ENCODE assay signal across 8 cellular contexts in genomic region chr6:32242318-32242813, GRCh38. TPM values are rescaled to one million over a fixed set of nuclear protein-coding genes. Genes with fewer than 3 reads are reported as not detected.
DNase-seq lines count a peak whose midpoint lies in the region; ATAC-seq, FAIRE-seq and TF ChIP-seq lines count a peak whose summit lies in the region.
"Not testable (repeated sequence)": the region's sequence is repeated elsewhere in the genome, so short reads cannot be mapped to it uniquely, and the experiment has no call there.

No MANE protein-coding gene starts in this region.

- H3K4me3 Mint-ChIP-seq in T-helper 1 cell treated with Interleukin-12 subunit alpha and Interleukin-12 subunit beta and Interleukin-4 antibody, amounts not matched to agents 30 μg/mL and 1 μg/mL, for 36 hours; activated CD4-positive, alpha-beta T cell treated with anti-CD3 and anti-CD28 coated beads, Interleukin-2, amount 10 ng/mL, durations not matched to agents 24 days and 14 days; activated naive CD4-positive, alpha-beta T cell treated with anti-CD3 and anti-CD28 coated beads, Interleukin-2, amount 50 U/mL, for 24 hours; stimulated activated memory B cell treated with anti-CD40 and anti-IgM and Interleukin-4, amounts not matched to agents 10 μg/mL and 1 μg/mL and 100 μg/mL, for 72 hours: not testable (repeated sequence)

- H3K9me3 ChIP-seq in HEK293 (ENCODE audit: control insufficient read depth, insufficient read depth, low read depth, low read length); Karpas-422 (ENCODE audit: low read length); K562 (replicated peaks; ENCODE audit: control insufficient read depth, insufficient read depth, low read depth, low read length); neutrophil: not testable (repeated sequence)

- H3K36me3 ChIP-seq in HEK293 (ENCODE audit: control insufficient read depth in 2 of 2, insufficient read depth in 1 of 2, low read length in 2 of 2); Karpas-422 (ENCODE audit: insufficient read depth, low read length); K562 (ENCODE audit: control insufficient read depth, insufficient read depth, low read length); neutrophil: not testable (repeated sequence)

- not testable (repeated sequence) for FAIRE-seq in K562 (lab: Jason Lieb, UNC)

- intact Hi-C loops in activated CD4-positive, alpha-beta T cell treated with anti-CD3 and anti-CD28 coated beads, Interleukin-2, amount 10 ng/mL, durations not matched to agents 24 days and 14 days (cut with micrococcal nuclease): loop anchor here (10.0 kb wide), 1 partner anchor 552 kb away; no protein-coding TSS in a partner anchor
- intact Hi-C loops in K562 (cut with micrococcal nuclease): not testable (repeated sequence)

- TF ChIP-seq POLR2A in K562 (conservative IDR thresholded peaks at IDR 0.05): not testable (repeated sequence)

- 13% methylated on average over 4 of the region's 4 CpGs for WGBS in K562 (ENCODE audit: insufficient coverage, low coverage, missing lambda C conversion rate)

- H3K4me1 Mint-ChIP-seq in T-helper 1 cell treated with Interleukin-12 subunit alpha and Interleukin-12 subunit beta and Interleukin-4 antibody, amounts not matched to agents 30 μg/mL and 1 μg/mL, for 36 hours (ENCODE audit: low read depth): peaks cover 19% of the 10 kb centered on the region
- H3K4me1 Mint-ChIP-seq in activated CD4-positive, alpha-beta T cell treated with anti-CD3 and anti-CD28 coated beads, Interleukin-2, amount 10 ng/mL, durations not matched to agents 24 days and 14 days: peaks cover 24% of the 10 kb centered on the region
- peaks cover 16% of the 10 kb centered on the region for H3K4me1 Mint-ChIP-seq in activated naive CD4-positive, alpha-beta T cell treated with anti-CD3 and anti-CD28 coated beads, Interleukin-2, amount 50 U/mL, for 24 hours
- H3K4me1 Mint-ChIP-seq in stimulated activated memory B cell treated with anti-CD40 and anti-IgM and Interleukin-4, amounts not matched to agents 10 μg/mL and 1 μg/mL and 100 μg/mL, for 72 hours: peaks cover 39% of the 10 kb centered on the region

- H3K36me3 Mint-ChIP-seq in T-helper 1 cell treated with Interleukin-12 subunit alpha and Interleukin-12 subunit beta and Interleukin-4 antibody, amounts not matched to agents 30 μg/mL and 1 μg/mL, for 36 hours (ENCODE audit: low read depth); activated CD4-positive, alpha-beta T cell treated with anti-CD3 and anti-CD28 coated beads, Interleukin-2, amount 10 ng/mL, durations not matched to agents 24 days and 14 days (ENCODE audit: low read depth); activated naive CD4-positive, alpha-beta T cell treated with anti-CD3 and anti-CD28 coated beads, Interleukin-2, amount 50 U/mL, for 24 hours; stimulated activated memory B cell treated with anti-CD40 and anti-IgM and Interleukin-4, amounts not matched to agents 10 μg/mL and 1 μg/mL and 100 μg/mL, for 72 hours: not testable (repeated sequence)

- H4K20me1 ChIP-seq in Karpas-422 (ENCODE audit: insufficient read depth, low read depth, low read length); K562 (replicated peaks; ENCODE audit: control insufficient read depth, insufficient read depth, low read length): not testable (repeated sequence)

- POLR2A ChIA-PET in HEK293 (lab: Yijun Ruan, JAX): not testable (repeated sequence)
- POLR2A ChIA-PET in K562 (lab: Yijun Ruan, JAX): interaction anchor here (0.6 kb wide), 1 partner anchor 35 kb away, joined by 3 read pairs; no protein-coding TSS in a partner anchor

- BruUV-seq in K562 (replicated peaks; lab: Mats Ljungman, UMichigan): not testable (repeated sequence)

- not testable (repeated sequence) for TF ChIP-seq CTCF in HEK293 (tag by site-specific recombination; IDR thresholded peaks at IDR 0.05); K562 (IDR thresholded peaks at IDR 0.05 in 2 of 3, conservative IDR thresholded peaks at IDR 0.05 in 1 of 3; ENCODE audit: insufficient read depth in 2 of 3, low read depth in 1 of 3, low read length in 3 of 3); neutrophil (IDR thresholded peaks at IDR 0.05)

- TF ChIP-seq RAD21 in K562 (CRISPR knock-in tag; conservative IDR thresholded peaks at IDR 0.05 in 1 of 2, IDR thresholded peaks at IDR 0.05 in 1 of 2): not testable (repeated sequence)

- H3K79me2 ChIP-seq in Karpas-422 (ENCODE audit: low read length); K562 (ENCODE audit: control insufficient read depth, insufficient read depth, low read length): not testable (repeated sequence)

- CTCF ChIA-PET in HEK293 (lab: Yijun Ruan, JAX): interaction anchor here (0.5 to 0.6 kb wide), 2 partner anchors 13 to 696 kb away, joined by 3 read pairs; partner anchors contain the start of gene ATP6V1G2
- CTCF ChIA-PET in K562 (lab: Yijun Ruan, JAX; ENCODE audit: low intra/inter-chr PET ratio): interaction anchor here (1.0 kb wide), 1 partner anchor 562 kb away, joined by 4 read pairs; no protein-coding TSS in a partner anchor

- not testable (repeated sequence) for TF ChIP-seq EP300 in K562 (IDR thresholded peaks at IDR 0.05; ENCODE audit: low read length)

- H3K27ac ChIP-seq in HEK293 (ENCODE audit: extremely low read depth, low read depth, low read length); Karpas-422 (ENCODE audit: low read length); K562 (ENCODE audit: extremely low read depth, low read depth, low read length): not testable (repeated sequence)
- peak overlapping the region; percentile 28 for H3K27ac ChIP-seq in neutrophil

- ATAC-seq in K562; stimulated activated memory B cell treated with anti-CD40 and anti-IgM and Interleukin-4, amounts not matched to agents 10 μg/mL and 1 μg/mL and 100 μg/mL, for 72 hours: not testable (repeated sequence)

- not testable (repeated sequence) for H3K9ac ChIP-seq in Karpas-422 (ENCODE audit: low read length); K562 (ENCODE audit: insufficient read depth in 1 of 2, low read depth in 2 of 2, low read length in 2 of 2)

- not testable (repeated sequence) for H3K9me1 ChIP-seq in K562 (ENCODE audit: control insufficient read depth, insufficient read depth, low read length)

- not testable (repeated sequence) for H3K27me3 ChIP-seq in Karpas-422 (ENCODE audit: low read length)
- H3K27me3 ChIP-seq in K562 (ENCODE audit: control insufficient read depth in 2 of 2, insufficient read depth in 2 of 2, low read length in 2 of 2): peaks cover 8 to 21% of the 10 kb centered on the region in 2 experiments; a peak in 4 of 5 replicates
- peaks cover 10% of the 10 kb centered on the region for H3K27me3 ChIP-seq in neutrophil

- H3K27ac Mint-ChIP-seq in T-helper 1 cell treated with Interleukin-12 subunit alpha and Interleukin-12 subunit beta and Interleukin-4 antibody, amounts not matched to agents 30 μg/mL and 1 μg/mL, for 36 hours: peak overlapping the region; percentile 71
- peak overlapping the region; percentile 31 for H3K27ac Mint-ChIP-seq in activated CD4-positive, alpha-beta T cell treated with anti-CD3 and anti-CD28 coated beads, Interleukin-2, amount 10 ng/mL, durations not matched to agents 24 days and 14 days
- peak overlapping the region; percentile 20 for H3K27ac Mint-ChIP-seq in activated naive CD4-positive, alpha-beta T cell treated with anti-CD3 and anti-CD28 coated beads, Interleukin-2, amount 50 U/mL, for 24 hours
- peak overlapping the region; percentile 44 for H3K27ac Mint-ChIP-seq in stimulated activated memory B cell treated with anti-CD40 and anti-IgM and Interleukin-4, amounts not matched to agents 10 μg/mL and 1 μg/mL and 100 μg/mL, for 72 hours

- H3K27me3 Mint-ChIP-seq in T-helper 1 cell treated with Interleukin-12 subunit alpha and Interleukin-12 subunit beta and Interleukin-4 antibody, amounts not matched to agents 30 μg/mL and 1 μg/mL, for 36 hours (ENCODE audit: low read depth): peaks cover 23% of the 10 kb centered on the region
- H3K27me3 Mint-ChIP-seq in activated CD4-positive, alpha-beta T cell treated with anti-CD3 and anti-CD28 coated beads, Interleukin-2, amount 10 ng/mL, durations not matched to agents 24 days and 14 days: peaks cover 20% of the 10 kb centered on the region
- H3K27me3 Mint-ChIP-seq in activated naive CD4-positive, alpha-beta T cell treated with anti-CD3 and anti-CD28 coated beads, Interleukin-2, amount 50 U/mL, for 24 hours; stimulated activated memory B cell treated with anti-CD40 and anti-IgM and Interleukin-4, amounts not matched to agents 10 μg/mL and 1 μg/mL and 100 μg/mL, for 72 hours: not testable (repeated sequence)

- not testable (repeated sequence) for H3K4me1 ChIP-seq in HEK293 (ENCODE audit: control insufficient read depth, insufficient read depth, low read length); K562 (replicated peaks in 1 of 2; ENCODE audit: control insufficient read depth in 2 of 2, insufficient read depth in 2 of 2, low read length in 2 of 2); neutrophil (ENCODE audit: control insufficient read depth in 1 of 2, insufficient read depth in 1 of 2, low read depth in 1 of 2, low read length in 1 of 2)
- H3K4me1 ChIP-seq in Karpas-422 (ENCODE audit: low read length): peaks cover 15% of the 10 kb centered on the region

- in situ Hi-C loops in K562 (cut with MboI): not testable (repeated sequence)

- not testable (repeated sequence) for H3K4me3 ChIP-seq in HEK293 (ENCODE audit: low read depth, low read length); Karpas-422 (ENCODE audit: low read length); K562; neutrophil (ENCODE audit: low read depth in 1 of 2, low read length in 1 of 2)

- not testable (repeated sequence) for H3K4me2 ChIP-seq in Karpas-422 (ENCODE audit: low read depth, low read length, poor library complexity, severe bottlenecking); K562 (ENCODE audit: insufficient read depth, low read length)

- H3K9me3 Mint-ChIP-seq in T-helper 1 cell treated with Interleukin-12 subunit alpha and Interleukin-12 subunit beta and Interleukin-4 antibody, amounts not matched to agents 30 μg/mL and 1 μg/mL, for 36 hours; activated CD4-positive, alpha-beta T cell treated with anti-CD3 and anti-CD28 coated beads, Interleukin-2, amount 10 ng/mL, durations not matched to agents 24 days and 14 days; activated naive CD4-positive, alpha-beta T cell treated with anti-CD3 and anti-CD28 coated beads, Interleukin-2, amount 50 U/mL, for 24 hours; stimulated activated memory B cell treated with anti-CD40 and anti-IgM and Interleukin-4, amounts not matched to agents 10 μg/mL and 1 μg/mL and 100 μg/mL, for 72 hours: not testable (repeated sequence)

- peak; percentile 14 for DNase-seq in Karpas-422
- DNase-seq in activated CD4-positive, alpha-beta T cell treated with anti-CD3 and anti-CD28 coated beads, Interleukin-2, amount 10 ng/mL, durations not matched to agents 24 days and 14 days; K562 (ENCODE audit: extremely low read depth in 1 of 4, low spot score in 3 of 4): not testable (repeated sequence)

- H3K9me2 ChIP-seq in Karpas-422 (replicated peaks; ENCODE audit: insufficient read depth, low read length): not testable (repeated sequence)

- H2AFZ ChIP-seq in Karpas-422 (ENCODE audit: low read length); K562 (ENCODE audit: low read depth, low read length): not testable (repeated sequence)

RNA-seq across cellular contexts. Expression of gene NOTCH4, which starts 18.5 kb away (rescaled TPM):
- total RNA-seq in Karpas-422 (2014; rRNA removed; shearing (Covaris generic); ENCODE audit: low replicate concordance): 1.5 and 5.2 TPM in 2 replicates
- 0.28 and 0.37 TPM in 2 replicates for total RNA-seq in activated CD4-positive, alpha-beta T cell treated with anti-CD3 and anti-CD28 coated beads, Interleukin-2, amount 10 ng/mL, durations not matched to agents 24 days and 14 days
- total RNA-seq in K562 (2011; cell fraction: chromatin; rRNA removed; ENCODE audit: low replicate concordance): 3.1 and 5.8 TPM in 2 replicates
- 4.2 TPM in 2 replicates for total RNA-seq in K562 (2011; cell fraction: nucleolus; rRNA removed)
- 4.0 and 6.0 TPM in 2 replicates for total RNA-seq in K562 (2011; cell fraction: nucleoplasm; rRNA removed)
- 2.7 and 3.5 TPM in 2 replicates for total RNA-seq in K562 (2014; rRNA removed)
- total RNA-seq in K562 (2014; rRNA removed; fragmentation: Illumina TruSeq; extraction: Trizol): 0.95 and 1.4 TPM in 2 replicates
- total RNA-seq in K562 (2015; rRNA removed; fragmentation: Illumina TruSeq; extraction: Trizol): 1.7 and 1.9 TPM in 2 replicates
- total RNA-seq in K562 (2021): 2.7 and 3.4 TPM in 2 replicates
- 1.1 and 2.0 TPM in 2 replicates for polyA plus RNA-seq in K562 (2011; rRNA removed)
- 1.5 and 1.6 TPM in 2 replicates for polyA plus RNA-seq in K562 (2011; cell fraction: cytosol; rRNA removed)
- 1.7 and 3.0 TPM in 2 replicates for polyA plus RNA-seq in K562 (2011; cell fraction: nucleus; rRNA removed)
- 1.4 and 2.2 TPM in 2 replicates for polyA plus RNA-seq in K562 (2012)
- 1.3 and 1.4 TPM in 2 replicates for polyA plus RNA-seq in K562 (2014; fragmentation: Illumina TruSeq; extraction: Trizol)
- under 1 TPM; 0.24 to 0.50 TPM for polyA plus RNA-seq in K562 (2014; fragmentation: Nextera tagmentation; extraction: Ambion mirVana)
- polyA plus RNA-seq in K562 (2014; rRNA removed): 2.6 and 4.3 TPM in 2 replicates
- polyA minus RNA-seq in K562 (2011; rRNA and poly(A)+ RNA removed): 1.2 and 1.6 TPM in 2 replicates
- polyA minus RNA-seq in K562 (2011; cell fraction: cytosol; rRNA and poly(A)+ RNA removed): not detected in 2 replicates
- 2.7 and 3.2 TPM in 2 replicates for polyA minus RNA-seq in K562 (2011; cell fraction: nucleus; rRNA and poly(A)+ RNA removed)

RNA-seq across cellular contexts. Expression of gene GPSM3, which starts 49.9 kb away (rescaled TPM):
- total RNA-seq in Karpas-422 (2014; rRNA removed; shearing (Covaris generic); ENCODE audit: low replicate concordance): 66.5 and 85.9 TPM in 2 replicates
- 81.1 and 82.4 TPM in 2 replicates for total RNA-seq in activated CD4-positive, alpha-beta T cell treated with anti-CD3 and anti-CD28 coated beads, Interleukin-2, amount 10 ng/mL, durations not matched to agents 24 days and 14 days
- total RNA-seq in K562 (2011; cell fraction: chromatin; rRNA removed; ENCODE audit: low replicate concordance): 11.8 and 26.5 TPM in 2 replicates
- 15.2 and 18.8 TPM in 2 replicates for total RNA-seq in K562 (2011; cell fraction: nucleolus; rRNA removed)
- 22.7 and 30.8 TPM in 2 replicates for total RNA-seq in K562 (2011; cell fraction: nucleoplasm; rRNA removed)
- 40.5 and 45.0 TPM in 2 replicates for total RNA-seq in K562 (2014; rRNA removed)
- total RNA-seq in K562 (2014; rRNA removed; fragmentation: Illumina TruSeq; extraction: Trizol): 13.5 and 14.0 TPM in 2 replicates
- total RNA-seq in K562 (2015; rRNA removed; fragmentation: Illumina TruSeq; extraction: Trizol): 22.3 and 22.4 TPM in 2 replicates
- total RNA-seq in K562 (2021): 37.3 and 42.6 TPM in 2 replicates
- polyA plus RNA-seq in K562 (2011; rRNA removed): 24.4 and 51.8 TPM in 2 replicates
- polyA plus RNA-seq in K562 (2011; cell fraction: cytosol; rRNA removed): 44.6 and 52.4 TPM in 2 replicates
- polyA plus RNA-seq in K562 (2011; cell fraction: nucleus; rRNA removed): 32.8 and 42.4 TPM in 2 replicates
- polyA plus RNA-seq in K562 (2012): 34.2 and 146 TPM in 2 replicates
- 39.6 and 46.5 TPM in 2 replicates for polyA plus RNA-seq in K562 (2014; fragmentation: Illumina TruSeq; extraction: Trizol)
- polyA plus RNA-seq in K562 (2014; fragmentation: Nextera tagmentation; extraction: Ambion mirVana): 1 to 10 TPM; 5.3 to 5.7 TPM
- polyA plus RNA-seq in K562 (2014; rRNA removed): 32.2 and 35.1 TPM in 2 replicates
- 8.6 and 11.3 TPM in 2 replicates for polyA minus RNA-seq in K562 (2011; rRNA and poly(A)+ RNA removed)
- polyA minus RNA-seq in K562 (2011; cell fraction: cytosol; rRNA and poly(A)+ RNA removed): 17.9 and 19.4 TPM in 2 replicates
- 4.0 and 7.3 TPM in 2 replicates for polyA minus RNA-seq in K562 (2011; cell fraction: nucleus; rRNA and poly(A)+ RNA removed)

RNA-seq across cellular contexts. Expression of gene PBX2, which starts 52.4 kb away (rescaled TPM):
- total RNA-seq in Karpas-422 (2014; rRNA removed; shearing (Covaris generic); ENCODE audit: low replicate concordance): 51.7 and 84.0 TPM in 2 replicates
- total RNA-seq in activated CD4-positive, alpha-beta T cell treated with anti-CD3 and anti-CD28 coated beads, Interleukin-2, amount 10 ng/mL, durations not matched to agents 24 days and 14 days: 88.1 and 92.7 TPM in 2 replicates
- 227 and 442 TPM in 2 replicates for total RNA-seq in K562 (2011; cell fraction: chromatin; rRNA removed; ENCODE audit: low replicate concordance)
- 178 and 203 TPM in 2 replicates for total RNA-seq in K562 (2011; cell fraction: nucleolus; rRNA removed)
- total RNA-seq in K562 (2011; cell fraction: nucleoplasm; rRNA removed): 185 and 217 TPM in 2 replicates
- 55.6 and 63.8 TPM in 2 replicates for total RNA-seq in K562 (2014; rRNA removed)
- total RNA-seq in K562 (2014; rRNA removed; fragmentation: Illumina TruSeq; extraction: Trizol): 44.0 and 45.1 TPM in 2 replicates
- 60.0 and 62.5 TPM in 2 replicates for total RNA-seq in K562 (2015; rRNA removed; fragmentation: Illumina TruSeq; extraction: Trizol)
- 106 and 126 TPM in 2 replicates for total RNA-seq in K562 (2021)
- 123 and 127 TPM in 2 replicates for polyA plus RNA-seq in K562 (2011; rRNA removed)
- 105 and 142 TPM in 2 replicates for polyA plus RNA-seq in K562 (2011; cell fraction: cytosol; rRNA removed)
- polyA plus RNA-seq in K562 (2011; cell fraction: nucleus; rRNA removed): 340 and 411 TPM in 2 replicates
- 110 and 127 TPM in 2 replicates for polyA plus RNA-seq in K562 (2012)
- 108 and 119 TPM in 2 replicates for polyA plus RNA-seq in K562 (2014; fragmentation: Illumina TruSeq; extraction: Trizol)
- 1 to 10 TPM; 1.9 to 2.8 TPM for polyA plus RNA-seq in K562 (2014; fragmentation: Nextera tagmentation; extraction: Ambion mirVana)
- polyA plus RNA-seq in K562 (2014; rRNA removed): 117 and 134 TPM in 2 replicates
- polyA minus RNA-seq in K562 (2011; rRNA and poly(A)+ RNA removed): 55.9 and 77.0 TPM in 2 replicates
- 46.1 and 60.9 TPM in 2 replicates for polyA minus RNA-seq in K562 (2011; cell fraction: cytosol; rRNA and poly(A)+ RNA removed)
- 68.7 and 70.2 TPM in 2 replicates for polyA minus RNA-seq in K562 (2011; cell fraction: nucleus; rRNA and poly(A)+ RNA removed)

RNA-seq across cellular contexts. Expression of gene AGER, which starts 58.3 kb away (rescaled TPM):
- 9.0 and 9.2 TPM in 2 replicates for total RNA-seq in Karpas-422 (2014; rRNA removed; shearing (Covaris generic); ENCODE audit: low replicate concordance)
- total RNA-seq in activated CD4-positive, alpha-beta T cell treated with anti-CD3 and anti-CD28 coated beads, Interleukin-2, amount 10 ng/mL, durations not matched to agents 24 days and 14 days: 20.7 and 24.1 TPM in 2 replicates
- total RNA-seq in K562 (2011; cell fraction: chromatin; rRNA removed; ENCODE audit: low replicate concordance): 28.3 and 66.0 TPM in 2 replicates
- 35.5 and 36.5 TPM in 2 replicates for total RNA-seq in K562 (2011; cell fraction: nucleolus; rRNA removed)
- total RNA-seq in K562 (2011; cell fraction: nucleoplasm; rRNA removed): 27.8 and 29.8 TPM in 2 replicates
- 5.3 and 6.2 TPM in 2 replicates for total RNA-seq in K562 (2014; rRNA removed)
- 2.0 and 2.2 TPM in 2 replicates for total RNA-seq in K562 (2014; rRNA removed; fragmentation: Illumina TruSeq; extraction: Trizol)
- 3.0 and 3.6 TPM in 2 replicates for total RNA-seq in K562 (2015; rRNA removed; fragmentation: Illumina TruSeq; extraction: Trizol)
- total RNA-seq in K562 (2021): 7.8 and 11.5 TPM in 2 replicates
- 4.1 and 7.9 TPM in 2 replicates for polyA plus RNA-seq in K562 (2011; rRNA removed)
- 2.4 and 3.1 TPM in 2 replicates for polyA plus RNA-seq in K562 (2011; cell fraction: cytosol; rRNA removed)
- polyA plus RNA-seq in K562 (2011; cell fraction: nucleus; rRNA removed): 75.1 and 86.2 TPM in 2 replicates
- 11.6 and 18.0 TPM in 2 replicates for polyA plus RNA-seq in K562 (2012)
- 5.8 and 8.2 TPM in 2 replicates for polyA plus RNA-seq in K562 (2014; fragmentation: Illumina TruSeq; extraction: Trizol)
- 1 to 10 TPM; 1.2 to 1.8 TPM for polyA plus RNA-seq in K562 (2014; fragmentation: Nextera tagmentation; extraction: Ambion mirVana)
- 10.9 and 11.1 TPM in 2 replicates for polyA plus RNA-seq in K562 (2014; rRNA removed)
- polyA minus RNA-seq in K562 (2011; rRNA and poly(A)+ RNA removed): 0.78 and 0.81 TPM in 2 replicates
- polyA minus RNA-seq in K562 (2011; cell fraction: cytosol; rRNA and poly(A)+ RNA removed): not detected in 2 replicates
- 5.3 and 7.3 TPM in 2 replicates for polyA minus RNA-seq in K562 (2011; cell fraction: nucleus; rRNA and poly(A)+ RNA removed)

Comparison
In these comparisons a context has a peak if more than half of its experiments do, and no peak if none do; other contexts are left out.
1. H3K27ac Mint-ChIP-seq: peak in every context shown above with its lines; median percentile 71 in T-helper 1 cell treated with Interleukin-12 subunit alpha and Interleukin-12 subunit beta and Interleukin-4 antibody, amounts not matched to agents 30 μg/mL and 1 μg/mL, for 36 hours; 44 in stimulated activated memory B cell treated with anti-CD40 and anti-IgM and Interleukin-4, amounts not matched to agents 10 μg/mL and 1 μg/mL and 100 μg/mL, for 72 hours; 31 in activated CD4-positive, alpha-beta T cell treated with anti-CD3 and anti-CD28 coated beads, Interleukin-2, amount 10 ng/mL, durations not matched to agents 24 days and 14 days; 20 in activated naive CD4-positive, alpha-beta T cell treated with anti-CD3 and anti-CD28 coated beads, Interleukin-2, amount 50 U/mL, for 24 hours.